In the genomic region with DNA sequence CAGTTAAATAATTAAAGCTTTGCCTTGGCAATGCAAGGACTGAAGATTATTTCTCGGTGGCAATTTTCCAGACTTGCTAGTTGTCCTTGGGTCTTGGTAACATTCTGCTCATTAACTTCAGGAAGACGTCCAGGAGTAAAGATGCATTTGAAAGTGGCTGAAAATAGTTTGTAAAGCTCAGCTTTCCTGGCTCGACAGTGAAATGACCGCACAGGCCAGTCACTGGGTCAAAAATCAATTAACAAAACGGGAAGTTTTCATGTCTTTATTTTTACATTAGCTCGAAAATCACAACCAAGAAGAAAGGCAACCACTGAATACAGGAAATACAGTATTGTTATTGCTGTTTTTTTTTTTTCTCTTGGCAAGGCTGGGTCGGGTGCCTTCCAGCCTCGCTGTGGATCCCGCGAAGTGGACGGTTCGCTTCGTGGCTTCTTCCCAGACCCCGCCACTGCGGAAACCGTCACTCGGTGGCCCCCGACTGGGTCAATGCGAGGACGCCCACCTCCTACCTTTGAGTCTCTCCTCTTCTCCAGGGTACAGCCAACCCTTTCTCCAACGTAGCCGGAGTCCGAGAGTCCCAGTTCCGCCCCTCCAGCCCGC, we compare ENCODE assay signal across 1 cellular context.
TF ChIP-seq lines count a peak whose summit lies in the region.

No MANE protein-coding gene starts in this region.

TF ChIP-seq in H1, 55 proteins besides CTCF, POLR2A, EP300 and RAD21:
- TF ChIP-seq GABPA (IDR thresholded peaks at IDR 0.05; ENCODE audit: borderline replicate concordance, insufficient read depth, low read length) (no peak), HDAC6 (IDR thresholded peaks at IDR 0.05; ENCODE audit: low read depth, low read length) (no peak), EZH2 (IDR thresholded peaks at IDR 0.05; ENCODE audit: low read depth, low read length, severe bottlenecking) (peak; percentile 9), ASH2L (IDR thresholded peaks at IDR 0.05; ENCODE audit: low read length) (peak; percentile 6), TEAD4 (IDR thresholded peaks at IDR 0.05; ENCODE audit: low read depth, low read length) (no peak), HDAC2 (IDR thresholded peaks at IDR 0.05; ENCODE audit: borderline replicate concordance in 1 of 2, low read depth in 2 of 2, low read length in 2 of 2) (no peak), BRCA1 (IDR thresholded peaks at IDR 0.05; ENCODE audit: low read depth, low read length) (no peak), POU5F1 (IDR thresholded peaks at IDR 0.05; ENCODE audit: low read depth, low read length) (no peak), SRF (IDR thresholded peaks at IDR 0.05; ENCODE audit: low read depth, low read length) (no peak)
- TF ChIP-seq, protein P1, sequence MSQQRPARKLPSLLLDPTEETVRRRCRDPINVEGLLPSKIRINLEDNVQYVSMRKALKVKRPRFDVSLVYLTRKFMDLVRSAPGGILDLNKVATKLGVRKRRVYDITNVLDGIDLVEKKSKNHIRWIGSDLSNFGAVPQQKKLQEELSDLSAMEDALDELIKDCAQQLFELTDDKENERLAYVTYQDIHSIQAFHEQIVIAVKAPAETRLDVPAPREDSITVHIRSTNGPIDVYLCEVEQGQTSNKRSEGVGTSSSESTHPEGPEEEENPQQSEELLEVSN (IDR thresholded peaks at IDR 0.05) = no peak
